In the genomic region with DNA sequence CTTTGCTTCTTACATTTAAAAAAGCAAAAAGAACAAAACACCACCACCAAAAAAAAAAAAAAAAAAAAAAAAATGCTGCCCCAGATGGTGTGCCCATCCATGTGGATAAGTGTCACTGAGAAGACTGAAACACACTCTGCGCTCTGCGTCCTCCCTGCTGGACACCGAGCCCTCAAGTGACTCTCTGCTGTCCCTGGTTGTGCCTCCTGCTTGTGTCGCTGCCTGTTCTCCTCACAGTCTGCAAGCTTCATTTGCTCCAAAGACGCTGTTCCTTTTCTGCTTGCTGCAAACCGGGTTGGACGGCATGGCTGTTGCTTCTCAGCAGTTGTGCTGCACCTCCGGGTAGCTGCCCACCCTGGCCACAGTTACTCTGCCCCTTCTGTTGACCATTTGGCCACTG, we compare ENCODE assay signal across 22 cellular contexts.
"Had no signal": no experiment of that assay in that cellular context is flagged by ENCODE, and none has a peak within 500 bp of the region (broad histone marks: within the 10 kb centered on the region; RNA-seq: fewer than 3 reads in every experiment).

No MANE protein-coding gene starts in this region.

- H3K4me1 ChIP-seq: gastrocnemius medialis, pancreas, prostate gland, right lobe of liver, tibial artery, vagina had no signal

- H3K36me3 Mint-ChIP-seq: mesothelial cell of epicardium, natural killer cell had no signal

- DNase-seq: effector memory CD8-positive, alpha-beta T cell; gastrocnemius medialis; heart right ventricle; hypothalamus; mammary epithelial cell; natural killer cell; occipital lobe; right lobe of liver; stimulated activated CD4-positive, alpha-beta T cell treated with anti-CD3 and anti-CD28 coated beads, Interleukin-4, amount 100 ng/mL, for 24 hours; tibial artery; upper lobe of right lung had no signal

- H3K36me3 ChIP-seq: esophagus muscularis mucosa, gastrocnemius medialis, heart right ventricle, pancreas, prostate gland, right lobe of liver, tibial artery, upper lobe of right lung, vagina had no signal

- H3K27ac ChIP-seq: epithelial cell of prostate, esophagus muscularis mucosa, gastrocnemius medialis, heart right ventricle, pancreas, prostate gland, right lobe of liver, tibial artery, upper lobe of right lung, vagina had no signal

- H3K4me3 Mint-ChIP-seq: dendritic cell treated with granulocyte-macrophage colony-stimulating factor and Interleukin-4, amounts not matched to agents 40 ng/mL and 50 ng/mL, for 4 days; effector memory CD8-positive, alpha-beta T cell; mesothelial cell of epicardium; natural killer cell; neural crest cell; stimulated activated memory B cell treated with anti-CD40 and anti-IgM and Interleukin-4, amounts not matched to agents 10 μg/mL and 1 μg/mL and 100 μg/mL, for 72 hours; stimulated activated naive CD8-positive, alpha-beta T cell treated with anti-CD3 and anti-CD28 coated beads, Interleukin-15, Interleukin-2, amounts not matched to agents 100 ng/mL and 50 ng/mL, for 24 hours had no signal

- H3K4me3 ChIP-seq: esophagus muscularis mucosa, gastrocnemius medialis, heart right ventricle, pancreas, prostate gland, right lobe of liver, tibial artery, upper lobe of right lung, vagina had no signal

- H3K27me3 Mint-ChIP-seq: dendritic cell treated with granulocyte-macrophage colony-stimulating factor and Interleukin-4, amounts not matched to agents 40 ng/mL and 50 ng/mL, for 4 days; stimulated activated memory B cell treated with anti-CD40 and anti-IgM and Interleukin-4, amounts not matched to agents 10 μg/mL and 1 μg/mL and 100 μg/mL, for 72 hours; stimulated activated naive CD8-positive, alpha-beta T cell treated with anti-CD3 and anti-CD28 coated beads, Interleukin-15, Interleukin-2, amounts not matched to agents 100 ng/mL and 50 ng/mL, for 24 hours had no signal

- H3K27ac Mint-ChIP-seq: dendritic cell treated with granulocyte-macrophage colony-stimulating factor and Interleukin-4, amounts not matched to agents 40 ng/mL and 50 ng/mL, for 4 days; effector memory CD8-positive, alpha-beta T cell; mesothelial cell of epicardium; natural killer cell; stimulated activated memory B cell treated with anti-CD40 and anti-IgM and Interleukin-4, amounts not matched to agents 10 μg/mL and 1 μg/mL and 100 μg/mL, for 72 hours; stimulated activated naive CD8-positive, alpha-beta T cell treated with anti-CD3 and anti-CD28 coated beads, Interleukin-15, Interleukin-2, amounts not matched to agents 100 ng/mL and 50 ng/mL, for 24 hours had no signal

- ATAC-seq: effector memory CD8-positive, alpha-beta T cell; gastrocnemius medialis; heart right ventricle; left lobe of liver; natural killer cell; pancreas; right lobe of liver; stimulated activated memory B cell treated with anti-CD40 and anti-IgM and Interleukin-4, amounts not matched to agents 10 μg/mL and 1 μg/mL and 100 μg/mL, for 72 hours; upper lobe of right lung had no signal

- H3K4me1 Mint-ChIP-seq: natural killer cell had no signal

- H3K9me3 ChIP-seq: esophagus muscularis mucosa, gastrocnemius medialis, heart right ventricle, pancreas, prostate gland, right lobe of liver, tibial artery, upper lobe of right lung, vagina had no signal

- H3K9me3 Mint-ChIP-seq: dendritic cell treated with granulocyte-macrophage colony-stimulating factor and Interleukin-4, amounts not matched to agents 40 ng/mL and 50 ng/mL, for 4 days; effector memory CD8-positive, alpha-beta T cell; mesothelial cell of epicardium; natural killer cell; neural crest cell; stimulated activated memory B cell treated with anti-CD40 and anti-IgM and Interleukin-4, amounts not matched to agents 10 μg/mL and 1 μg/mL and 100 μg/mL, for 72 hours; stimulated activated naive CD8-positive, alpha-beta T cell treated with anti-CD3 and anti-CD28 coated beads, Interleukin-15, Interleukin-2, amounts not matched to agents 100 ng/mL and 50 ng/mL, for 24 hours had no signal

- H3K27me3 ChIP-seq: esophagus muscularis mucosa, gastrocnemius medialis, heart right ventricle, pancreas, right lobe of liver, tibial artery, upper lobe of right lung, vagina had no signal
